Comparison of ENCODE assay signal across 27 cellular contexts in genomic region chr17:9124554-9124935, GRCh38.
"Had no signal": no experiment of that assay in that cellular context is flagged by ENCODE, and none has a peak within 500 bp of the region (broad histone marks: within the 10 kb centered on the region; RNA-seq: fewer than 3 reads in every experiment).

No MANE protein-coding gene starts in this region.

- H3K27ac ChIP-seq: brain microvascular endothelial cell, epithelial cell of prostate, gastrocnemius medialis, tibial nerve had no signal

- H3K9me3 ChIP-seq: gastrocnemius medialis had no signal

- H3K4me3 Mint-ChIP-seq: activated CD4-positive, alpha-beta T cell treated with anti-CD3 and anti-CD28 coated beads for 36 hours; activated naive CD8-positive, alpha-beta T cell; activated T-cell treated with anti-CD3 and anti-CD28 coated beads, Interleukin-2, amount 50 U/mL, for 72 hours; dendritic cell treated with granulocyte-macrophage colony-stimulating factor and Interleukin-4, amounts not matched to agents 40 ng/mL and 50 ng/mL, for 4 days; naive thymus-derived CD4-positive, alpha-beta T cell; neural crest cell; stimulated activated effector memory CD8-positive, alpha-beta T cell treated with anti-CD3 and anti-CD28 coated beads, Interleukin-12 subunit alpha, Interleukin-12 subunit beta, amount 100 ng/mL, for 72 hours; stimulated activated naive CD8-positive, alpha-beta T cell treated with anti-CD3 and anti-CD28 coated beads, Interleukin-15, amount 100 ng/mL, for 72 hours had no signal

- H3K36me3 Mint-ChIP-seq: activated naive CD8-positive, alpha-beta T cell; naive thymus-derived CD4-positive, alpha-beta T cell; stimulated activated effector memory CD8-positive, alpha-beta T cell treated with anti-CD3 and anti-CD28 coated beads, Interleukin-12 subunit alpha, Interleukin-12 subunit beta, amount 100 ng/mL, for 72 hours had no signal

- DNase-seq: activated CD4-positive, alpha-beta T cell treated with anti-CD3 and anti-CD28 coated beads for 36 hours; activated CD4-positive, CD25-positive, alpha-beta regulatory T cell; activated effector memory CD4-positive, alpha-beta T cell treated with Interleukin-2 at 50 U/mL for 16 hours; activated naive CD4-positive, alpha-beta T cell treated with Interleukin-2 at 50 U/mL for 16 hours; activated T-cell treated with anti-CD3 and anti-CD28 coated beads for 4 hours; activated T-cell treated with anti-CD3 and anti-CD28 coated beads, Interleukin-2, amount 50 U/mL, for 72 hours; anterior cingulate cortex; brain microvascular endothelial cell; caudate nucleus; effector CD8-positive, alpha-beta T cell; gastrocnemius medialis; glutamatergic neuron; islet precursor cell; left ventricle myocardium superior; naive thymus-derived CD4-positive, alpha-beta T cell; stimulated activated CD4-positive, alpha-beta T cell treated with anti-CD3 and anti-CD28 coated beads, Interleukin-12 subunit alpha, Interleukin-12 subunit beta, amount 100 ng/mL, for 4 hours; stimulated activated CD4-positive, alpha-beta T cell treated with anti-CD3 and anti-CD28 coated beads, Interleukin-4, amount 100 ng/mL, for 1 hour; stimulated activated naive CD8-positive, alpha-beta T cell treated with anti-CD3 and anti-CD28 coated beads, Interleukin-15, amount 100 ng/mL, for 72 hours; substantia nigra had no signal

- H3K4me1 Mint-ChIP-seq: stimulated activated naive CD8-positive, alpha-beta T cell treated with anti-CD3 and anti-CD28 coated beads, Interleukin-15, amount 100 ng/mL, for 72 hours had no signal

- H3K27me3 ChIP-seq: brain microvascular endothelial cell, gastrocnemius medialis, tibial nerve had no signal

- H3K9me3 Mint-ChIP-seq: activated T-cell treated with anti-CD3 and anti-CD28 coated beads, Interleukin-2, amount 50 U/mL, for 72 hours; dendritic cell treated with granulocyte-macrophage colony-stimulating factor and Interleukin-4, amounts not matched to agents 40 ng/mL and 50 ng/mL, for 4 days; neural crest cell; stimulated activated effector memory CD8-positive, alpha-beta T cell treated with anti-CD3 and anti-CD28 coated beads, Interleukin-12 subunit alpha, Interleukin-12 subunit beta, amount 100 ng/mL, for 72 hours; stimulated activated naive CD8-positive, alpha-beta T cell treated with anti-CD3 and anti-CD28 coated beads, Interleukin-15, amount 100 ng/mL, for 72 hours had no signal

- H3K27me3 Mint-ChIP-seq: dendritic cell treated with granulocyte-macrophage colony-stimulating factor and Interleukin-4, amounts not matched to agents 40 ng/mL and 50 ng/mL, for 4 days had no signal

- H3K27ac Mint-ChIP-seq: activated naive CD8-positive, alpha-beta T cell; activated T-cell treated with anti-CD3 and anti-CD28 coated beads, Interleukin-2, amount 50 U/mL, for 72 hours; dendritic cell treated with granulocyte-macrophage colony-stimulating factor and Interleukin-4, amounts not matched to agents 40 ng/mL and 50 ng/mL, for 4 days; progenitor cell of endocrine pancreas; stimulated activated effector memory CD8-positive, alpha-beta T cell treated with anti-CD3 and anti-CD28 coated beads, Interleukin-12 subunit alpha, Interleukin-12 subunit beta, amount 100 ng/mL, for 72 hours; stimulated activated naive CD8-positive, alpha-beta T cell treated with anti-CD3 and anti-CD28 coated beads, Interleukin-15, amount 100 ng/mL, for 72 hours had no signal

- H3K4me3 ChIP-seq: gastrocnemius medialis, skin epidermis, tibial nerve had no signal

- H3K36me3 ChIP-seq: brain microvascular endothelial cell, gastrocnemius medialis, tibial nerve had no signal

- ATAC-seq: gastrocnemius medialis; left ventricle myocardium superior; naive thymus-derived CD4-positive, alpha-beta T cell; stimulated activated naive CD8-positive, alpha-beta T cell treated with anti-CD3 and anti-CD28 coated beads, Interleukin-15, amount 100 ng/mL, for 72 hours had no signal

- H3K4me1 ChIP-seq: gastrocnemius medialis had no signal
